ENCODE assay signal across 8 cellular contexts in genomic region chr6:18260448-18261106, GRCh38. TPM values are rescaled to one million over a fixed set of nuclear protein-coding genes. Genes with fewer than 3 reads are reported as not detected.
DNase-seq lines count a peak whose midpoint lies in the region; ATAC-seq and TF ChIP-seq lines count a peak whose summit lies in the region.

No MANE protein-coding gene starts in this region.

- H3K36me3 ChIP-seq in Peyer's patch (peaks cover 0 to 23% (median 0%) of the 10 kb centered on the region in 3 donors), sigmoid colon (peaks cover 0 to 27% (median 12%) of the 10 kb centered on the region in 4 donors)

- DNase-seq in Daoy (ENCODE audit: low read depth) (peak; percentile 80), foreskin keratinocyte (peak in 1 of 2 donors; percentile 66), Peyer's patch (no peak), sigmoid colon (no peak), kidney glomerular epithelial cell (lab: John Stamatoyannopoulos, UW) (no peak)

- H3K27me3 ChIP-seq in foreskin keratinocyte (no peaks in the 10 kb centered on the region), Peyer's patch (no peaks in the 10 kb centered on the region), sigmoid colon (no peaks in the 10 kb centered on the region)

- H3K9me3 ChIP-seq in Peyer's patch (no peaks in the 10 kb centered on the region), sigmoid colon (no peaks in the 10 kb centered on the region)

- peak; percentile 28 for ATAC-seq in GM19372 (IDR thresholded peaks at IDR 0.05; ENCODE audit: low read depth, unreplicated experiment)
- ATAC-seq in HG03342 (IDR thresholded peaks at IDR 0.05; ENCODE audit: unreplicated experiment) = peak; percentile 42
- ATAC-seq in SK-N-SH treated with all-trans-retinoic acid at 6 μM for 48 hours = peak; percentile 43
- ATAC-seq in foreskin keratinocyte = peak; percentile 55

- no peak for TF ChIP-seq CTCF in foreskin keratinocyte (conservative IDR thresholded peaks at IDR 0.05)
- no peak for TF ChIP-seq CTCF in Peyer's patch (IDR thresholded peaks at IDR 0.05)
- no peak for TF ChIP-seq CTCF in sigmoid colon (IDR thresholded peaks at IDR 0.05)

- H3K4me3 ChIP-seq in Peyer's patch (no peak overlapping the region), sigmoid colon (no peak overlapping the region)

- H3K4me1 ChIP-seq in foreskin keratinocyte = peaks cover 33% of the 10 kb centered on the region
- peaks cover 0 to 38% (median 11%) of the 10 kb centered on the region in 4 donors for H3K4me1 ChIP-seq in Peyer's patch
- H3K4me1 ChIP-seq in sigmoid colon = peaks cover 0 to 42% (median 33%) of the 10 kb centered on the region in 4 donors

- TF ChIP-seq POLR2A in Peyer's patch (IDR thresholded peaks at IDR 0.05) (no peak), sigmoid colon (IDR thresholded peaks at IDR 0.05) (no peak)

- 47 to 53% methylated on average over 4 of the region's 4 CpGs for WGBS in sigmoid colon, 2 donors

- no peak for TF ChIP-seq EP300 in sigmoid colon (IDR thresholded peaks at IDR 0.05)

- H3K27ac ChIP-seq in foreskin keratinocyte (peak overlapping the region; percentile 60), Peyer's patch (no peak overlapping the region), sigmoid colon (no peak overlapping the region)

- intact Hi-C loops in sigmoid colon (cut with DNase I) = loop anchor here (5.0 kb wide), 1 partner anchor 48 kb away; no protein-coding TSS in a partner anchor

TF ChIP-seq in SK-N-SH treated with all-trans-retinoic acid at 6 μM for 48 hours, 23 proteins besides CTCF, POLR2A, EP300 and RAD21:
- no peak for TF ChIP-seq PPARA (CRISPR knock-in tag; IDR thresholded peaks at IDR 0.05; ENCODE audit: borderline replicate concordance)
- no peak for TF ChIP-seq ZNF8 (CRISPR knock-in tag; IDR thresholded peaks at IDR 0.05)
- no peak for TF ChIP-seq ZNF70 (CRISPR knock-in tag; IDR thresholded peaks at IDR 0.05)
- TF ChIP-seq PATZ1 (CRISPR knock-in tag; IDR thresholded peaks at IDR 0.05; ENCODE audit: borderline replicate concordance) = no peak
- no peak for TF ChIP-seq CSRNP3 (CRISPR knock-in tag; IDR thresholded peaks at IDR 0.05)
- TF ChIP-seq OSR1 (CRISPR knock-in tag; IDR thresholded peaks at IDR 0.05) = no peak
- TF ChIP-seq TOX (CRISPR knock-in tag; IDR thresholded peaks at IDR 0.05; ENCODE audit: borderline replicate concordance) = no peak
- TF ChIP-seq GLIS3 (CRISPR knock-in tag; IDR thresholded peaks at IDR 0.05) = no peak
- TF ChIP-seq ISL1 (CRISPR knock-in tag; IDR thresholded peaks at IDR 0.05) = no peak
- no peak for TF ChIP-seq ZNF565 (CRISPR knock-in tag; conservative IDR thresholded peaks at IDR 0.05; ENCODE audit: low read depth)
- no peak for TF ChIP-seq CREB5 (CRISPR knock-in tag; IDR thresholded peaks at IDR 0.05; ENCODE audit: low read depth)
- no peak for TF ChIP-seq POU6F1 (CRISPR knock-in tag; IDR thresholded peaks at IDR 0.05; ENCODE audit: borderline replicate concordance, low read depth)
- TF ChIP-seq SNAI2 (CRISPR knock-in tag; IDR thresholded peaks at IDR 0.05) = no peak
- TF ChIP-seq TCF4 (CRISPR knock-in tag; IDR thresholded peaks at IDR 0.05; ENCODE audit: borderline replicate concordance) = no peak
- no peak for TF ChIP-seq RARB (CRISPR knock-in tag; IDR thresholded peaks at IDR 0.05)
- TF ChIP-seq ZFP3 (CRISPR knock-in tag; IDR thresholded peaks at IDR 0.05) = no peak
TF ChIP-seq in SK-N-SH treated with all-trans-retinoic acid at 6 μM for 48 hours: peak in this region for 0.

RNA-seq across cellular contexts. Expression of gene DEK, which starts 3.8 kb away (rescaled TPM):
- total RNA-seq in Daoy (2014; rRNA removed; shearing (Covaris generic)) = 320 and 481 TPM in 2 replicates
- 125 and 154 TPM in 2 replicates for total RNA-seq in foreskin keratinocyte
- polyA plus RNA-seq in foreskin keratinocyte = 58.0 and 78.7 TPM in 2 replicates
- 100 to 1,000 TPM in 3 of 4 donors, 10 to 100 TPM in 1; 93.1 to 140 (median 127) TPM for total RNA-seq in Peyer's patch
- 100 to 1,000 TPM; 181 to 236 (median 202) TPM for total RNA-seq in sigmoid colon
- polyA plus RNA-seq in sigmoid colon = 10 to 100 TPM; 64.9 to 77.4 (median 69.5) TPM
